19 cellular contexts compared by ENCODE assay signal in the genomic region with DNA sequence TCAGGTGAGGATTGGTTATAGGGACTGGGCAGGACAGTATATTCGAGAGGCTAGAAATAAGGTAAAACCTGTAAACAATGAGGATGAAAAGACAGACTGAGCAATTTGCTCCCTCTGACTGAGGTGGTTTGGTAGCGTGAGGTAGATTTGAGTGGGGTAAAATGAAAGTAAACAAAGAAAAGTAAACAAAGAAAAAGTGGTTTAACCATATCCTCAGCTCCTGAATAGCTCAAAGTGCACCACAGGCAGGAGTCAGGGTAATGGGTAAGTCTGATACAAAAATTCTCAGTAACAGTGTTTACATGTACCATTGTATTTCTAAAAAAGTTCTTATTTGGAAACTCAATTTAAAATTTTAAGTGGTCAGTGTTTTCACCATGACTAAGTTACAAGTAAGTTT.
"Had no signal": no experiment of that assay in that cellular context is flagged by ENCODE, and none has a peak within 500 bp of the region (broad histone marks: within the 10 kb centered on the region; RNA-seq: fewer than 3 reads in every experiment).

No MANE protein-coding gene starts in this region.

- H3K4me1 ChIP-seq: body of pancreas, left ventricle myocardium inferior, spleen, suprapubic skin, tibial artery had no signal

- H3K36me3 ChIP-seq: left ventricle myocardium inferior, spleen, suprapubic skin, tibial artery had no signal

- H3K27me3 ChIP-seq: body of pancreas, spleen, suprapubic skin, tibial artery had no signal

- DNase-seq: activated CD4-positive, alpha-beta T cell treated with anti-CD3 and anti-CD28 coated beads for 36 hours; activated CD4-positive, CD25-positive, alpha-beta regulatory T cell; activated CD8-positive, alpha-beta memory T cell treated with anti-CD3 and anti-CD28 coated beads, Interleukin-2, amount 10 ng/mL, durations not matched to agents 7 days and 5 days; activated CD8-positive, alpha-beta T cell treated with anti-CD3 and anti-CD28 coated beads, Interleukin-2, amount 10 ng/mL, durations not matched to agents 7 days and 5 days; activated naive CD4-positive, alpha-beta T cell; activated T-cell treated with anti-CD3 and anti-CD28 coated beads, Interleukin-2, amount 50 U/mL, for 48 hours; anterior cingulate cortex; body of pancreas; dermis blood vessel endothelial cell; effector CD4-positive, alpha-beta T cell; left ventricle myocardium inferior; mucosa of descending colon; posterior cingulate gyrus; right cardiac atrium; spleen; stimulated activated naive CD4-positive, alpha-beta T cell; tibial artery had no signal

- H3K9me3 ChIP-seq: body of pancreas, tibial artery had no signal

- ATAC-seq: activated CD4-positive, alpha-beta T cell treated with anti-CD3 and anti-CD28 coated beads for 36 hours; activated CD8-positive, alpha-beta memory T cell treated with anti-CD3 and anti-CD28 coated beads, Interleukin-2, amount 10 ng/mL, durations not matched to agents 7 days and 5 days; activated CD8-positive, alpha-beta T cell treated with anti-CD3 and anti-CD28 coated beads, Interleukin-2, amount 10 ng/mL, durations not matched to agents 7 days and 5 days; body of pancreas; mucosa of descending colon; natural killer cell treated with Interleukin-12 subunit alpha and Interleukin-12 subunit beta and Interleukin-15 and Interleukin-18, amount 100 ng/mL, for 72 hours; right cardiac atrium had no signal

- H3K27ac ChIP-seq: body of pancreas, left ventricle myocardium inferior, spleen, suprapubic skin, tibial artery had no signal

- H3K4me3 ChIP-seq: body of pancreas, left ventricle myocardium inferior, mucosa of descending colon, spleen, suprapubic skin, tibial artery had no signal
